Comparison of ENCODE assay signal across 20 cellular contexts in genomic region chr9:117253256-117253655, GRCh38.
"Had no signal": no experiment of that assay in that cellular context is flagged by ENCODE, and none has a peak within 500 bp of the region (broad histone marks: within the 10 kb centered on the region; RNA-seq: fewer than 3 reads in every experiment).

No MANE protein-coding gene starts in this region.

- DNase-seq: KBM-7, MG63, NCI-H1092 treated with DMSO at 0.1 percent for 48 hours, NCI-H1436, NCI-H187, NCI-H2029, NCI-H2081 treated with DMSO at 0.1 percent for 48 hours, NCI-H2171, NCI-H226, NCI-H446, NCI-H510A, NCI-H524 treated with DMSO at 0.1 percent for 48 hours, NCI-H69, NCI-H774, Right ventricle myocardium superior, RPMI8226, SIG-M5 had no signal

- H3K27ac ChIP-seq: HL-60, SJSA1, SK-N-MC had no signal

- H3K9me3 ChIP-seq: MG63, SJSA1 had no signal

- H3K4me3 ChIP-seq: MG63, SJSA1, SK-N-MC had no signal

- H3K36me3 ChIP-seq: MG63, SJSA1 had no signal

- H3K27me3 ChIP-seq: SJSA1 had no signal
